Comparison of ENCODE assay signal across 8 cellular contexts in the genomic region with DNA sequence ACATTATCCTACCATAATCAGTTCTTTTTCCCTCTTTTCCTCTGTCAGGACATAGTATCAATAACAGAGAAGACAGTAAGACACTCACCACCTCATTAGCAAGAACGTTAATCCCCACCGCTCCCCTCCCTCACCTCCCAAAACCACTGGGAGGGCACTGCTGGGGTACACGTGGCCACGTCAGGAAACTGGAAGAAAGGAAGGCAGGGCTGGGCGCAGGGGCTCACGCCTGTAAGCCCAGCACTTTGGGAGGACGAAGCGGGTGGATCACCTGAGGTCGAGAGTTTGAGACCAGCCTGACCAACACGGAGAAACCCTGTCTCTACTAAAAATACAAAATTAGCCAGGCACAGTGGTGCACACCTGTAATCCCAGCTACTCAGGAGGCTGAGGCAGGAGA.
DNase-seq lines count a peak whose midpoint lies in the region; ATAC-seq and TF ChIP-seq lines count a peak whose summit lies in the region.
"Not testable (repeated sequence)": the region's sequence is repeated elsewhere in the genome, so short reads cannot be mapped to it uniquely, and the experiment has no call there.

No MANE protein-coding gene starts in this region.

- not testable (repeated sequence) for BruUV-seq in MCF 10A (replicated peaks; lab: Mats Ljungman, UMichigan)

- POLR2A ChIA-PET in activated CD4-positive, alpha-beta T cell treated with anti-CD3 and anti-CD28 coated beads for 36 hours (lab: Charles Lee): not testable (repeated sequence)
- POLR2A ChIA-PET in MCF 10A (lab: Yijun Ruan, JAX): interaction anchor here (2.4 kb wide), 1 partner anchor 1866 kb away, joined by 8 read pairs; no protein-coding TSS in a partner anchor

- H3K27ac Mint-ChIP-seq in CD14-positive monocyte (peak overlapping the region in 1 of 7 donors; percentile 8), MCF 10A (ENCODE audit: low read depth, unreplicated experiment) (peak overlapping the region; percentile 19), natural killer cell (peak overlapping the region; percentile 99 to 100)
- H3K27ac Mint-ChIP-seq in activated CD4-positive, alpha-beta T cell treated with anti-CD3 and anti-CD28 coated beads for 36 hours: peak overlapping the region; percentile 91
- peak overlapping the region; percentile 49 for H3K27ac Mint-ChIP-seq in activated T-cell treated with anti-CD3 and anti-CD28 coated beads, Interleukin-2, amount 50 U/mL, for 24 hours

- H3K27ac ChIP-seq in RWPE2 (ENCODE audit: poor library complexity, severe bottlenecking): not testable (repeated sequence)

- not testable (repeated sequence) for TF ChIP-seq CTCF in CD14-positive monocyte (IDR thresholded peaks at IDR 0.05); RWPE2 (IDR thresholded peaks at IDR 0.05; ENCODE audit: poor library complexity, severe bottlenecking); MCF 10A (IDR thresholded peaks at IDR 0.05; ENCODE audit: unreplicated experiment); natural killer cell (IDR thresholded peaks at IDR 0.05)

- H3K4me1 Mint-ChIP-seq in CD14-positive monocyte; MCF 10A (ENCODE audit: insufficient read depth, unreplicated experiment): not testable (repeated sequence)
- peaks cover 31% of the 10 kb centered on the region for H3K4me1 Mint-ChIP-seq in activated CD4-positive, alpha-beta T cell treated with anti-CD3 and anti-CD28 coated beads for 36 hours
- H3K4me1 Mint-ChIP-seq in activated T-cell treated with anti-CD3 and anti-CD28 coated beads, Interleukin-2, amount 50 U/mL, for 24 hours (ENCODE audit: low read depth): peaks cover 24% of the 10 kb centered on the region
- H3K4me1 Mint-ChIP-seq in natural killer cell: peaks cover 44 to 58% of the 10 kb centered on the region in 2 donors

- H3K4me1 ChIP-seq in RWPE2 (ENCODE audit: insufficient read depth, poor library complexity, severe bottlenecking): not testable (repeated sequence)

- peak; percentile 29 for DNase-seq in CD14-positive monocyte (ENCODE audit: low spot score)
- DNase-seq in RWPE2 (ENCODE audit: low spot score): peak; percentile 62
- DNase-seq in activated CD4-positive, alpha-beta T cell treated with anti-CD3 and anti-CD28 coated beads for 36 hours; activated T-cell treated with anti-CD3 and anti-CD28 coated beads, Interleukin-2, amount 50 U/mL, for 24 hours; MCF 10A (ENCODE audit: unreplicated experiment); natural killer cell: not testable (repeated sequence)
- peak; percentile 32 for DNase-seq in islet precursor cell
- DNase-seq in stimulated activated CD4-positive, alpha-beta T cell treated with anti-CD3 and anti-CD28 coated beads, Interleukin-4, amount 100 ng/mL, for 24 hours: peak; percentile 5

- not testable (repeated sequence) for H3K36me3 Mint-ChIP-seq in CD14-positive monocyte; activated CD4-positive, alpha-beta T cell treated with anti-CD3 and anti-CD28 coated beads for 36 hours (ENCODE audit: low read depth); activated T-cell treated with anti-CD3 and anti-CD28 coated beads, Interleukin-2, amount 50 U/mL, for 24 hours (ENCODE audit: low read depth); MCF 10A (ENCODE audit: insufficient read depth, unreplicated experiment); natural killer cell

- not testable (repeated sequence) for ATAC-seq in RWPE2 (ENCODE audit: low read depth); activated CD4-positive, alpha-beta T cell treated with anti-CD3 and anti-CD28 coated beads for 36 hours; natural killer cell

- intact Hi-C loops in CD14-positive monocyte (cut with micrococcal nuclease); activated CD4-positive, alpha-beta T cell treated with anti-CD3 and anti-CD28 coated beads for 36 hours (cut with DNase I, micrococcal nuclease); MCF 10A (cut with micrococcal nuclease); natural killer cell (cut with micrococcal nuclease): not testable (repeated sequence)

- H3K4me3 Mint-ChIP-seq in CD14-positive monocyte: peak overlapping the region in 1 of 2 donors; percentile 1
- H3K4me3 Mint-ChIP-seq in activated CD4-positive, alpha-beta T cell treated with anti-CD3 and anti-CD28 coated beads for 36 hours; activated T-cell treated with anti-CD3 and anti-CD28 coated beads, Interleukin-2, amount 50 U/mL, for 24 hours; MCF 10A (ENCODE audit: unreplicated experiment); natural killer cell: not testable (repeated sequence)

- H3K9me3 ChIP-seq in RWPE2 (ENCODE audit: severe bottlenecking): not testable (repeated sequence)

- not testable (repeated sequence) for H3K4me3 ChIP-seq in RWPE2 (ENCODE audit: severe bottlenecking)

- CTCF ChIA-PET in activated CD4-positive, alpha-beta T cell treated with anti-CD3 and anti-CD28 coated beads for 36 hours (lab: Charles Lee): interaction anchor here (0.6 to 7.8 kb wide), 11 partner anchors 13 to 1869 kb away, joined by 3 to 161 read pairs (median 4); no protein-coding TSS in a partner anchor
- CTCF ChIA-PET in MCF 10A (lab: Yijun Ruan, JAX): interaction anchor here (1.0 to 8.6 kb wide), 8 partner anchors 13 to 1874 kb away, joined by 3 to 251 read pairs (median 22); no protein-coding TSS in a partner anchor

- not testable (repeated sequence) for H3K9me3 Mint-ChIP-seq in CD14-positive monocyte; activated CD4-positive, alpha-beta T cell treated with anti-CD3 and anti-CD28 coated beads for 36 hours (ENCODE audit: low read depth); activated T-cell treated with anti-CD3 and anti-CD28 coated beads, Interleukin-2, amount 50 U/mL, for 24 hours; MCF 10A (ENCODE audit: unreplicated experiment); natural killer cell

- H3K36me3 ChIP-seq in RWPE2 (ENCODE audit: low read depth): not testable (repeated sequence)

- not testable (repeated sequence) for H3K27me3 ChIP-seq in RWPE2 (ENCODE audit: insufficient read depth, poor library complexity, severe bottlenecking)

- not testable (repeated sequence) for H3K27me3 Mint-ChIP-seq in CD14-positive monocyte (ENCODE audit: low read depth in 3 of 3); activated CD4-positive, alpha-beta T cell treated with anti-CD3 and anti-CD28 coated beads for 36 hours; activated T-cell treated with anti-CD3 and anti-CD28 coated beads, Interleukin-2, amount 50 U/mL, for 24 hours; MCF 10A (ENCODE audit: insufficient read depth, unreplicated experiment); natural killer cell (ENCODE audit: low read depth in 2 of 2)
